13 cellular contexts compared by ENCODE assay signal in genomic region chr12:69024413-69024812, GRCh38.
DNase-seq lines count a peak whose midpoint lies in the region; ATAC-seq and TF ChIP-seq lines count a peak whose summit lies in the region.
"Had no signal": no experiment of that assay in that cellular context is flagged by ENCODE, and none has a peak within 500 bp of the region (broad histone marks: within the 10 kb centered on the region; RNA-seq: fewer than 3 reads in every experiment).

No MANE protein-coding gene starts in this region.

- H3K36me3 ChIP-seq in endocrine pancreas (ENCODE audit: control insufficient read depth, insufficient read depth, low read length) (no peaks in the 10 kb centered on the region), liver (ENCODE audit: control insufficient read depth in 4 of 4, insufficient read depth in 3 of 4, low read depth in 1 of 4, low read length in 3 of 4) (no peaks in the 10 kb centered on the region)
- H3K36me3 ChIP-seq: neutrophil had no signal

- H3K27ac Mint-ChIP-seq in osteocyte (ENCODE audit: unreplicated experiment) = no peak overlapping the region
- H3K27ac Mint-ChIP-seq: activated B cell treated with CpG ODN at 0.5 μM for 24 hours had no signal

- H3K9ac ChIP-seq in endocrine pancreas (ENCODE audit: control insufficient read depth, insufficient read depth, low read length) (no peak overlapping the region), liver (ENCODE audit: low read depth in 1 of 2, low read length in 2 of 2) (peak overlapping the region in 1 of 2 donors; percentile 21)

- H3K4me3 ChIP-seq in endocrine pancreas (ENCODE audit: control insufficient read depth, insufficient read depth, low read length) (peak overlapping the region; percentile 6), liver (ENCODE audit: low read depth in 1 of 3, low read length in 3 of 3) (no peak overlapping the region)
- H3K4me3 ChIP-seq: coronary artery had no signal

- H3K9me3 Mint-ChIP-seq in osteocyte (ENCODE audit: unreplicated experiment) = peaks cover 3% of the 10 kb centered on the region

- H3K27me3 Mint-ChIP-seq in osteocyte (ENCODE audit: unreplicated experiment) = no peaks in the 10 kb centered on the region

- no peaks in the 10 kb centered on the region for H3K9me3 ChIP-seq in endocrine pancreas (ENCODE audit: control insufficient read depth, low read length)
- H3K9me3 ChIP-seq in liver (ENCODE audit: control insufficient read depth in 4 of 4, low read length in 3 of 4) = no peaks in the 10 kb centered on the region
- H3K9me3 ChIP-seq: neutrophil had no signal

- peak; percentile 64 to 70 for TF ChIP-seq RAD21 in liver (IDR thresholded peaks at IDR 0.05)

- H3K36me3 Mint-ChIP-seq in osteocyte (ENCODE audit: unreplicated experiment) = no peaks in the 10 kb centered on the region

- H3K27me3 ChIP-seq in endocrine pancreas (ENCODE audit: control insufficient read depth, insufficient read depth, low read length) = no peaks in the 10 kb centered on the region
- H3K27me3 ChIP-seq in liver (ENCODE audit: control insufficient read depth in 4 of 4, insufficient read depth in 4 of 4, low read length in 3 of 4) = no peaks in the 10 kb centered on the region
- H3K27me3 ChIP-seq: neutrophil had no signal

- no peak overlapping the region for H3K4me3 Mint-ChIP-seq in osteocyte (ENCODE audit: unreplicated experiment)
- H3K4me3 Mint-ChIP-seq: activated B cell treated with CpG ODN at 0.5 μM for 24 hours had no signal

- DNase-seq in A172 (ENCODE audit: low spot score) = peak; percentile 49
- peak; percentile 52 for DNase-seq in NCI-H226
- no peak for DNase-seq in osteocyte (ENCODE audit: extremely low spot score, unreplicated experiment)
- no peak for DNase-seq in middle frontal gyrus (ENCODE audit: extremely low spot score, low spot score)
- no peak for DNase-seq in activated CD8-positive, alpha-beta memory T cell treated with anti-CD3 and anti-CD28 coated beads, Interleukin-2, amount 50 U/mL, for 48 hours
- DNase-seq: activated B cell treated with CpG ODN at 0.5 μM for 24 hours; activated effector memory CD4-positive, alpha-beta T cell treated with anti-CD3 and anti-CD28 coated beads, Interleukin-2, amount 50 U/mL, for 16 hours; NCI-H1105 treated with DMSO at 0.1 percent for 48 hours had no signal

- peak overlapping the region; percentile 46 to 56 for H3K27ac ChIP-seq in liver (ENCODE audit: low read depth in 1 of 2, low read length in 2 of 2)
- H3K27ac ChIP-seq: coronary artery, neutrophil had no signal

- WGBS in liver = 34% methylated on average over 7 of the region's 7 CpGs

- H3K4me1 ChIP-seq in endocrine pancreas (ENCODE audit: control insufficient read depth, insufficient read depth, low read length) (peaks cover 5% of the 10 kb centered on the region), liver (ENCODE audit: control insufficient read depth in 4 of 4, insufficient read depth in 4 of 4, low read length in 3 of 4) (peaks cover 0 to 3% (median 2%) of the 10 kb centered on the region in 4 donors)

- TF ChIP-seq CTCF in liver (IDR thresholded peaks at IDR 0.05; ENCODE audit: low read depth, low read length, missing input control) (no peak), osteocyte (IDR thresholded peaks at IDR 0.05) (no peak)

- no peak for ATAC-seq in HG03354 (IDR thresholded peaks at IDR 0.05; ENCODE audit: poor library complexity, severe bottlenecking, unreplicated experiment)

- peaks cover 5% of the 10 kb centered on the region for H3K4me1 Mint-ChIP-seq in osteocyte (ENCODE audit: unreplicated experiment)
- H3K4me1 Mint-ChIP-seq: activated B cell treated with CpG ODN at 0.5 μM for 24 hours had no signal

TF ChIP-seq in liver, 16 proteins besides CTCF, POLR2A, EP300 and RAD21:
- TF ChIP-seq TAF1 (conservative IDR thresholded peaks at IDR 0.05) (no peak), FOXA1 (IDR thresholded peaks at IDR 0.05) (peak; percentile 33), MAX (IDR thresholded peaks at IDR 0.05) (peak; percentile 31), JUND (IDR thresholded peaks at IDR 0.05) (peak; percentile 75 to 93), HNF4A (conservative IDR thresholded peaks at IDR 0.05) (peak; percentile 65 to 69), REST (IDR thresholded peaks at IDR 0.05) (peak; percentile 81), HNF4G (IDR thresholded peaks at IDR 0.05) (peak; percentile 12), SP1 (IDR thresholded peaks at IDR 0.05) (peak; percentile 83), EGR1 (IDR thresholded peaks at IDR 0.05; ENCODE audit: low read depth in 2 of 2) (no peak), YY1 (IDR thresholded peaks at IDR 0.05) (peak; percentile 71), NR2F2 (IDR thresholded peaks at IDR 0.05) (no peak), FOXA2 (IDR thresholded peaks at IDR 0.05) (peak; percentile 16), GABPA (IDR thresholded peaks at IDR 0.05 in 1 of 2, conservative IDR thresholded peaks at IDR 0.05 in 1 of 2) (no peak), ZBTB33 (IDR thresholded peaks at IDR 0.05) (peak; percentile 60), RXRA (IDR thresholded peaks at IDR 0.05) (peak; percentile 60 to 79)

Comparison
In these comparisons a context has a peak if more than half of its experiments do, and no peak if none do; other contexts are left out.
1. DNase-seq: peak in A172 (single experiment) and NCI-H226 (single experiment); none in osteocyte (single experiment), middle frontal gyrus (single experiment) and activated CD8-positive, alpha-beta memory T cell treated with anti-CD3 and anti-CD28 coated beads, Interleukin-2, amount 50 U/mL, for 48 hours (single experiment).